Comparison of ENCODE assay signal across 8 cellular contexts in the genomic region with DNA sequence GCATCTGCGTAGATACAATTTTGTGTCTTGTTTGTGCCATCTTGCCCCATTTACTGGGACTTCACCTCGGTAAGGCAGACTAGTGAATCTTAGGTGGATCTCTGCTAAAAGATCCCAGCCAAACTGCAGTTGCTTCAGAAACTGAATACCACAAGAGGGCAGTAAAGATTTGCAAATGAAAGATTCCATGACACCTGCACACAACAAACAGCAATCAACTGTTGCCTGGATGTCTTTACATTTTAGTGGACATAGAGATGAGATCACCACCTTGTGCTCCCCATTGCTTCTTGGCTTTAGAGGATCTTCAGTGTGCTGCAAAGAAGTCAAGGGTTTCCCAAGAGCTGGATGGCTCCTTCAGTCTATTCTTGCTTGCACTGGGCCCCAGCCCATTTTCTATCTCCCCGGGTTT.
DNase-seq lines count a peak whose midpoint lies in the region; ATAC-seq and TF ChIP-seq lines count a peak whose summit lies in the region.

No MANE protein-coding gene starts in this region.

- peak; percentile 35; the same call in 1 of the 2 replicates for TF ChIP-seq CTCF in WTC11 (IDR thresholded peaks at IDR 0.05)

- H3K9me3 ChIP-seq in effector memory CD4-positive, alpha-beta T cell (ENCODE audit: control insufficient read depth, low read length) = no peaks in the 10 kb centered on the region

- POLR2A ChIA-PET in HEK293T (lab: Yijun Ruan, JAX) = no interaction called here
- POLR2A ChIA-PET in WTC11 (lab: Charles Lee) = no interaction called here

- no peaks in the 10 kb centered on the region for H3K4me1 ChIP-seq in effector memory CD4-positive, alpha-beta T cell (ENCODE audit: control insufficient read depth, insufficient read depth, low read length, poor library complexity, severe bottlenecking)

- no peak overlapping the region for H3K4me3 Mint-ChIP-seq in WTC11
- no peak overlapping the region for H3K4me3 Mint-ChIP-seq in activated naive CD8-positive, alpha-beta T cell treated with anti-CD3 and anti-CD28 coated beads for 36 hours

- CTCF ChIA-PET in HEK293T (lab: Yijun Ruan, JAX) (interaction anchor here (0.7 to 1.1 kb wide), 2 partner anchors 195 to 251 kb away, joined by 3 read pairs; no protein-coding TSS in a partner anchor), WTC11 (lab: Charles Lee) (interaction anchor here (0.9 kb wide), 2 partner anchors 185 to 514 kb away, joined by 3 read pairs; no protein-coding TSS in a partner anchor)

- H3K9me3 Mint-ChIP-seq in WTC11 = no peaks in the 10 kb centered on the region
- H3K9me3 Mint-ChIP-seq in activated naive CD8-positive, alpha-beta T cell treated with anti-CD3 and anti-CD28 coated beads for 36 hours = no peaks in the 10 kb centered on the region

- H3K27me3 Mint-ChIP-seq in WTC11 (ENCODE audit: low read depth) = no peaks in the 10 kb centered on the region
- no peaks in the 10 kb centered on the region for H3K27me3 Mint-ChIP-seq in activated naive CD8-positive, alpha-beta T cell treated with anti-CD3 and anti-CD28 coated beads for 36 hours

- peaks cover 77% of the 10 kb centered on the region for H3K4me1 Mint-ChIP-seq in WTC11
- H3K4me1 Mint-ChIP-seq in activated naive CD8-positive, alpha-beta T cell treated with anti-CD3 and anti-CD28 coated beads for 36 hours = peaks cover 17% of the 10 kb centered on the region

- ATAC-seq in WTC11 = peak; percentile 34

- H3K27ac ChIP-seq in effector memory CD4-positive, alpha-beta T cell (ENCODE audit: insufficient read depth, low read length, poor library complexity, severe bottlenecking) = no peak overlapping the region

- H3K36me3 ChIP-seq in effector memory CD4-positive, alpha-beta T cell (ENCODE audit: control insufficient read depth, insufficient read depth, low read length) = peaks cover 3% of the 10 kb centered on the region

- H3K4me3 ChIP-seq in effector memory CD4-positive, alpha-beta T cell (ENCODE audit: insufficient read depth, low read depth, low read length, poor library complexity, severe bottlenecking) = no peak overlapping the region

- H3K36me3 Mint-ChIP-seq in WTC11 = 0 out of 2 replicates have a peak, but pooled peaks cover 2% of the 10 kb centered on the region
- peaks cover 21% of the 10 kb centered on the region for H3K36me3 Mint-ChIP-seq in activated naive CD8-positive, alpha-beta T cell treated with anti-CD3 and anti-CD28 coated beads for 36 hours

- H3K27me3 ChIP-seq in effector memory CD4-positive, alpha-beta T cell (replicated peaks; ENCODE audit: control insufficient read depth, insufficient read depth, low read length, poor library complexity, severe bottlenecking) = no peaks in the 10 kb centered on the region

- DNase-seq in DMS153 (lab: John Stamatoyannopoulos, UW) (peak; percentile 80), HEK293T (ENCODE audit: extremely low spot score) (peak; percentile 75), NCI-H2171 treated with DMSO at 0.1 percent for 48 hours (lab: John Stamatoyannopoulos, UW) (peak; percentile 85), WTC11 (ENCODE audit: low spot score) (no peak), glomerular visceral epithelial cell (ENCODE audit: extremely low spot score) (peak; percentile 71), pons (ENCODE audit: low spot score) (peak; percentile 83)
- no peak for DNase-seq in activated naive CD8-positive, alpha-beta T cell treated with anti-CD3 and anti-CD28 coated beads for 36 hours
- no peak for DNase-seq in effector memory CD4-positive, alpha-beta T cell

- H3K27ac Mint-ChIP-seq in WTC11 = 0 out of 2 replicates have a peak overlapping the region, but pooled peaks have one; percentile 69
- no peak overlapping the region for H3K27ac Mint-ChIP-seq in activated naive CD8-positive, alpha-beta T cell treated with anti-CD3 and anti-CD28 coated beads for 36 hours

TF ChIP-seq in HEK293T, 16 proteins besides CTCF, POLR2A, EP300 and RAD21:
- no peak for TF ChIP-seq BHLHE40 (IDR thresholded peaks at IDR 0.05; ENCODE audit: borderline replicate concordance)
- no peak for TF ChIP-seq FOXK2 (IDR thresholded peaks at IDR 0.05)
- TF ChIP-seq TARDBP (IDR thresholded peaks at IDR 0.05) = no peak
- TF ChIP-seq, protein P1, sequence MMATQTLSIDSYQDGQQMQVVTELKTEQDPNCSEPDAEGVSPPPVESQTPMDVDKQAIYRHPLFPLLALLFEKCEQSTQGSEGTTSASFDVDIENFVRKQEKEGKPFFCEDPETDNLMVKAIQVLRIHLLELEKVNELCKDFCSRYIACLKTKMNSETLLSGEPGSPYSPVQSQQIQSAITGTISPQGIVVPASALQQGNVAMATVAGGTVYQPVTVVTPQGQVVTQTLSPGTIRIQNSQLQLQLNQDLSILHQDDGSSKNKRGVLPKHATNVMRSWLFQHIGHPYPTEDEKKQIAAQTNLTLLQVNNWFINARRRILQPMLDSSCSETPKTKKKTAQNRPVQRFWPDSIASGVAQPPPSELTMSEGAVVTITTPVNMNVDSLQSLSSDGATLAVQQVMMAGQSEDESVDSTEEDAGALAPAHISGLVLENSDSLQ (IDR thresholded peaks at IDR 0.05) = no peak
- no peak for TF ChIP-seq CTBP1 (IDR thresholded peaks at IDR 0.05; ENCODE audit: borderline replicate concordance)
- TF ChIP-seq ELF4 (IDR thresholded peaks at IDR 0.05) = no peak
- TF ChIP-seq FOXM1 (IDR thresholded peaks at IDR 0.05; ENCODE audit: borderline replicate concordance) = no peak
- TF ChIP-seq L3MBTL2 (conservative IDR thresholded peaks at IDR 0.05) = no peak
- no peak for TF ChIP-seq SUZ12 (IDR thresholded peaks at IDR 0.05)
- no peak for TF ChIP-seq SP1 (IDR thresholded peaks at IDR 0.05)
- no peak for TF ChIP-seq FOXA1 (IDR thresholded peaks at IDR 0.05)

TF ChIP-seq in WTC11, 78 proteins besides CTCF, POLR2A, EP300 and RAD21:
- TF ChIP-seq EMX1 (CRISPR knock-in tag; IDR thresholded peaks at IDR 0.05) (no peak), ZNF219 (CRISPR knock-in tag; IDR thresholded peaks at IDR 0.05; ENCODE audit: borderline replicate concordance) (no peak), MXD4 (CRISPR knock-in tag; IDR thresholded peaks at IDR 0.05; ENCODE audit: borderline replicate concordance) (no peak)
- TF ChIP-seq, protein P2, sequence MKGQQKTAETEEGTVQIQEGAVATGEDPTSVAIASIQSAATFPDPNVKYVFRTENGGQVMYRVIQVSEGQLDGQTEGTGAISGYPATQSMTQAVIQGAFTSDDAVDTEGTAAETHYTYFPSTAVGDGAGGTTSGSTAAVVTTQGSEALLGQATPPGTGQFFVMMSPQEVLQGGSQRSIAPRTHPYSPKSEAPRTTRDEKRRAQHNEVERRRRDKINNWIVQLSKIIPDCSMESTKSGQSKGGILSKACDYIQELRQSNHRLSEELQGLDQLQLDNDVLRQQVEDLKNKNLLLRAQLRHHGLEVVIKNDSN (CRISPR knock-in tag; IDR thresholded peaks at IDR 0.05) = no peak

Comparison
In these comparisons a context has a peak if more than half of its experiments do, and no peak if none do; other contexts are left out.
1. DNase-seq: peak in DMS153 (single experiment), HEK293T (single experiment), NCI-H2171 treated with DMSO at 0.1 percent for 48 hours (single experiment), glomerular visceral epithelial cell (single experiment) and pons (single experiment); none in WTC11 (single experiment), activated naive CD8-positive, alpha-beta T cell treated with anti-CD3 and anti-CD28 coated beads for 36 hours (single experiment) and effector memory CD4-positive, alpha-beta T cell (0 of 3).